In genomic region chr16:29192329-29193247, GRCh38 we compare ENCODE assay signal across 1 cellular context.
TF ChIP-seq lines count a peak whose summit lies in the region.

No MANE protein-coding gene starts in this region.

TF ChIP-seq in HepG2, 621 proteins besides CTCF, POLR2A, EP300 and RAD21 (continued from another document):
- no peak for TF ChIP-seq HBP1 (CRISPR knock-in tag; IDR thresholded peaks at IDR 0.05; ENCODE audit: low read depth)
- TF ChIP-seq ZNF788 (CRISPR knock-in tag; IDR thresholded peaks at IDR 0.05; ENCODE audit: borderline replicate concordance): no peak
- no peak for TF ChIP-seq PITX1 (CRISPR knock-in tag; IDR thresholded peaks at IDR 0.05)
